ENCODE assay signal across 1 cellular context in the genomic region with DNA sequence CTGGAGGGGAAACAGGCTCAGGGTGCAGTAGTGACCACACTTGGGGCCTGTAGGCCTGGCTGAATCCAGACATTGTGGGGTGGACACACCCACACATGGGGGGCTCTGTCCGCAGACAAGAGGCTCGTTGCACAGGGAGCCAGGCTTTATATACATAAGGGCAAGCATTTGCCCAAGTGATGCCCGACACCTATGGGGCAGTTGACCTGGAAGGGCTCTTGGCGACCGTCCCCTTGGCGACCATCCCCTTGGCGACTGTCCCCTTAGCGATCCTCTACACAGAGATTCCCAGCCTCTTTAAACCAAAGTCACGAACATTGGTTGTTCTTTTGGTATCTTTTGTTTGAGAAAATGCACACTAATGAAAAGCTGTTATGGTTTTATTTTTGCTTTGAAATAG.
TF ChIP-seq lines count a peak whose summit lies in the region.

No MANE protein-coding gene starts in this region.

TF ChIP-seq in neural cell, 6 proteins besides CTCF, POLR2A, EP300 and RAD21 (continued from another document):
- TF ChIP-seq SMC3 (conservative IDR thresholded peaks at IDR 0.05; ENCODE audit: poor library complexity) (no peak), TAF1 (IDR thresholded peaks at IDR 0.05; ENCODE audit: low read depth) (no peak), EZH2 (IDR thresholded peaks at IDR 0.05; ENCODE audit: borderline replicate concordance, insufficient read depth, low read length, poor library complexity, severe bottlenecking) (no peak), MXI1 (conservative IDR thresholded peaks at IDR 0.05; ENCODE audit: poor library complexity, severe bottlenecking) (no peak)
